Comparison of ENCODE assay signal across 1 cellular context in the genomic region with DNA sequence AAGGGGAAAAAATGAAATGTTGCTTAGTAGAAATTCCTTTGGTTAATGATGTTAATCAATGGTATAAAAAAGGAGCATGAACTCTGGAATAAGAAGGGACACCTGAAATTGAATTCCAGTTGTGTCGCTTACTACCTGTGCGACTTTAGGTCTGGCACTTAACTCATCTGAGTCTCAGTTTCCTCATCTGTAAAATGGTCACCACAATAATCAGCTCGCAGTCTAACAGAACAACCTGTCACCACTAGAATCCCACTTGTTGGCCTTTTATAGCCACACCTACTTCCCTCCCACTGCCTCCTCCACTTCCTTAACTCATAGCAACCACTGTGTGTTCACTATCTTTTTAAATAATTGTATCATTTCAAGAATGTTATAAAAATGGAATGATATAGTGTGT.
TF ChIP-seq lines count a peak whose summit lies in the region.

No MANE protein-coding gene starts in this region.

TF ChIP-seq in neural cell, 6 proteins besides CTCF, POLR2A, EP300 and RAD21 (continued from another document):
- no peak for TF ChIP-seq REST (IDR thresholded peaks at IDR 0.05; ENCODE audit: borderline replicate concordance)
- TF ChIP-seq POLR2AphosphoS5 (IDR thresholded peaks at IDR 0.05), result no peak
